In genomic region chr1:218344814-218345672, GRCh38 we compare ENCODE assay signal across 1 cellular context.
TF ChIP-seq lines count a peak whose summit lies in the region.

Gene TGFB2 (plus strand): TSS chr1:218345336. CDS start chr1:218346702, 1,366 bp downstream.

TF ChIP-seq in IMR-90, 13 proteins besides CTCF, POLR2A, EP300 and RAD21 (continued from another document):
- TF ChIP-seq, protein P1, sequence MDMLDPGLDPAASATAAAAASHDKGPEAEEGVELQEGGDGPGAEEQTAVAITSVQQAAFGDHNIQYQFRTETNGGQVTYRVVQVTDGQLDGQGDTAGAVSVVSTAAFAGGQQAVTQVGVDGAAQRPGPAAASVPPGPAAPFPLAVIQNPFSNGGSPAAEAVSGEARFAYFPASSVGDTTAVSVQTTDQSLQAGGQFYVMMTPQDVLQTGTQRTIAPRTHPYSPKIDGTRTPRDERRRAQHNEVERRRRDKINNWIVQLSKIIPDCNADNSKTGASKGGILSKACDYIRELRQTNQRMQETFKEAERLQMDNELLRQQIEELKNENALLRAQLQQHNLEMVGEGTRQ (IDR thresholded peaks at IDR 0.05; ENCODE audit: low read depth, low read length): peak; percentile 85
- TF ChIP-seq, protein P2, sequence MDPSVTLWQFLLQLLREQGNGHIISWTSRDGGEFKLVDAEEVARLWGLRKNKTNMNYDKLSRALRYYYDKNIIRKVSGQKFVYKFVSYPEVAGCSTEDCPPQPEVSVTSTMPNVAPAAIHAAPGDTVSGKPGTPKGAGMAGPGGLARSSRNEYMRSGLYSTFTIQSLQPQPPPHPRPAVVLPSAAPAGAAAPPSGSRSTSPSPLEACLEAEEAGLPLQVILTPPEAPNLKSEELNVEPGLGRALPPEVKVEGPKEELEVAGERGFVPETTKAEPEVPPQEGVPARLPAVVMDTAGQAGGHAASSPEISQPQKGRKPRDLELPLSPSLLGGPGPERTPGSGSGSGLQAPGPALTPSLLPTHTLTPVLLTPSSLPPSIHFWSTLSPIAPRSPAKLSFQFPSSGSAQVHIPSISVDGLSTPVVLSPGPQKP (IDR thresholded peaks at IDR 0.05; ENCODE audit: borderline replicate concordance, low read depth, low read length): no peak
- TF ChIP-seq BHLHE40 (IDR thresholded peaks at IDR 0.05; ENCODE audit: low read depth, low read length): no peak
- TF ChIP-seq MAFK (IDR thresholded peaks at IDR 0.05; ENCODE audit: low read depth, low read length): no peak
- TF ChIP-seq CHD1 (IDR thresholded peaks at IDR 0.05; ENCODE audit: low read depth, low read length): no peak
- TF ChIP-seq RFX5 (IDR thresholded peaks at IDR 0.05; ENCODE audit: low read depth, low read length): no peak
